In genomic region chr6:41785254-41785653, GRCh38 we compare ENCODE assay signal across 14 cellular contexts. TPM values are rescaled to one million over a fixed set of nuclear protein-coding genes. Genes with fewer than 3 reads are reported as not detected.
DNase-seq lines count a peak whose midpoint lies in the region; ATAC-seq lines count a peak whose summit lies in the region.
"Had no signal": no experiment of that assay in that cellular context is flagged by ENCODE, and none has a peak within 500 bp of the region (broad histone marks: within the 10 kb centered on the region; RNA-seq: fewer than 3 reads in every experiment).

No MANE protein-coding gene starts in this region.

- no peak for DNase-seq in activated naive CD4-positive, alpha-beta T cell treated with anti-CD3 and anti-CD28 coated beads, Interleukin-2, amount 10 ng/mL, durations not matched to agents 7 days and 5 days
- DNase-seq in activated naive CD4-positive, alpha-beta T cell treated with Interleukin-2 at 50 U/mL for 16 hours: no peak
- DNase-seq in T-helper 17 cell: no peak
- no peak for DNase-seq in immature natural killer cell
- no peak for DNase-seq in stimulated activated effector memory CD8-positive, alpha-beta T cell treated with anti-CD3 and anti-CD28 coated beads, Interleukin-12 subunit alpha, Interleukin-12 subunit beta, amount 100 ng/mL, for 72 hours (ENCODE audit: low spot score in 2 of 2)
- DNase-seq in NOMO-1 (lab: John Stamatoyannopoulos, UW; ENCODE audit: unreplicated experiment in 2 of 2): no peak
- DNase-seq in activated CD8-positive, alpha-beta memory T cell treated with anti-CD3 and anti-CD28 coated beads, Interleukin-2, amount 50 U/mL, for 48 hours: no peak
- DNase-seq: activated CD4-positive, CD25-positive, alpha-beta regulatory T cell treated with anti-CD3 and anti-CD28 coated beads, Interleukin-2, amount 50 U/mL, for 72 hours; gastrocnemius medialis; kidney glomerular epithelial cell; NCI-H774 had no signal

- H3K4me3 Mint-ChIP-seq in activated naive CD4-positive, alpha-beta T cell treated with anti-CD3 and anti-CD28 coated beads, Interleukin-2, amount 10 ng/mL, durations not matched to agents 7 days and 5 days: peak overlapping the region; percentile 96
- H3K4me3 Mint-ChIP-seq in T-helper 17 cell: peak overlapping the region; percentile 94
- H3K4me3 Mint-ChIP-seq in immature natural killer cell: peak overlapping the region in 4 of 5 donors; percentile 40 to 93 (median 71)
- peak overlapping the region; percentile 92 for H3K4me3 Mint-ChIP-seq in stimulated activated effector memory CD8-positive, alpha-beta T cell treated with anti-CD3 and anti-CD28 coated beads, Interleukin-12 subunit alpha, Interleukin-12 subunit beta, amount 100 ng/mL, for 72 hours

- peaks cover 14% of the 10 kb centered on the region for H3K36me3 Mint-ChIP-seq in activated naive CD4-positive, alpha-beta T cell treated with anti-CD3 and anti-CD28 coated beads, Interleukin-2, amount 10 ng/mL, durations not matched to agents 7 days and 5 days
- peaks cover 3% of the 10 kb centered on the region for H3K36me3 Mint-ChIP-seq in T-helper 17 cell (ENCODE audit: low read depth)
- H3K36me3 Mint-ChIP-seq in immature natural killer cell: peaks cover 0 to 6% (median 4%) of the 10 kb centered on the region in 3 donors
- H3K36me3 Mint-ChIP-seq in stimulated activated effector memory CD8-positive, alpha-beta T cell treated with anti-CD3 and anti-CD28 coated beads, Interleukin-12 subunit alpha, Interleukin-12 subunit beta, amount 100 ng/mL, for 72 hours: peaks cover 31% of the 10 kb centered on the region

- H3K9me3 ChIP-seq in T-helper 17 cell (ENCODE audit: control insufficient read depth, low read length, poor library complexity, severe bottlenecking): no peaks in the 10 kb centered on the region
- H3K9me3 ChIP-seq: gastrocnemius medialis, ovary had no signal

- peaks cover 60% of the 10 kb centered on the region for H3K27me3 Mint-ChIP-seq in activated naive CD4-positive, alpha-beta T cell treated with anti-CD3 and anti-CD28 coated beads, Interleukin-2, amount 10 ng/mL, durations not matched to agents 7 days and 5 days
- peaks cover 5% of the 10 kb centered on the region for H3K27me3 Mint-ChIP-seq in T-helper 17 cell
- peaks cover 5 to 16% (median 9%) of the 10 kb centered on the region in 3 donors for H3K27me3 Mint-ChIP-seq in immature natural killer cell (ENCODE audit: low read depth in 3 of 3)

- ATAC-seq in T-helper 17 cell (no peak), HG03280 (IDR thresholded peaks at IDR 0.05; ENCODE audit: unreplicated experiment) (no peak)
- no peak for ATAC-seq in stimulated activated effector memory CD8-positive, alpha-beta T cell treated with anti-CD3 and anti-CD28 coated beads, Interleukin-12 subunit alpha, Interleukin-12 subunit beta, amount 100 ng/mL, for 72 hours
- ATAC-seq: gastrocnemius medialis had no signal

- no peaks in the 10 kb centered on the region for H3K9me3 Mint-ChIP-seq in activated naive CD4-positive, alpha-beta T cell treated with anti-CD3 and anti-CD28 coated beads, Interleukin-2, amount 10 ng/mL, durations not matched to agents 7 days and 5 days
- H3K9me3 Mint-ChIP-seq in immature natural killer cell: no peaks in the 10 kb centered on the region
- H3K9me3 Mint-ChIP-seq in stimulated activated effector memory CD8-positive, alpha-beta T cell treated with anti-CD3 and anti-CD28 coated beads, Interleukin-12 subunit alpha, Interleukin-12 subunit beta, amount 100 ng/mL, for 72 hours: no peaks in the 10 kb centered on the region

- peaks cover 28% of the 10 kb centered on the region for H3K4me1 Mint-ChIP-seq in activated naive CD4-positive, alpha-beta T cell treated with anti-CD3 and anti-CD28 coated beads, Interleukin-2, amount 10 ng/mL, durations not matched to agents 7 days and 5 days
- peaks cover 14% of the 10 kb centered on the region for H3K4me1 Mint-ChIP-seq in T-helper 17 cell
- H3K4me1 Mint-ChIP-seq in immature natural killer cell: peaks cover 21% of the 10 kb centered on the region in 2 donors
- H3K4me1 Mint-ChIP-seq in stimulated activated effector memory CD8-positive, alpha-beta T cell treated with anti-CD3 and anti-CD28 coated beads, Interleukin-12 subunit alpha, Interleukin-12 subunit beta, amount 100 ng/mL, for 72 hours: peaks cover 21% of the 10 kb centered on the region

- H3K27ac Mint-ChIP-seq in activated naive CD4-positive, alpha-beta T cell treated with anti-CD3 and anti-CD28 coated beads, Interleukin-2, amount 10 ng/mL, durations not matched to agents 7 days and 5 days: no peak overlapping the region
- H3K27ac Mint-ChIP-seq in T-helper 17 cell (no peak overlapping the region), immature natural killer cell (peak overlapping the region in 1 of 6 donors; percentile 41)
- H3K27ac Mint-ChIP-seq in stimulated activated effector memory CD8-positive, alpha-beta T cell treated with anti-CD3 and anti-CD28 coated beads, Interleukin-12 subunit alpha, Interleukin-12 subunit beta, amount 100 ng/mL, for 72 hours: no peak overlapping the region

- CTCF ChIA-PET in activated naive CD4-positive, alpha-beta T cell treated with anti-CD3 and anti-CD28 coated beads, Interleukin-2, amount 10 ng/mL, durations not matched to agents 7 days and 5 days (lab: Charles Lee): interaction anchor here (1.1 to 6.7 kb wide), 7 partner anchors 9 to 433 kb away, joined by 4 to 97 read pairs (median 5); partner anchors contain the start of genes MRPS10 and TAF8

RNA-seq across cellular contexts. Expression of gene TOMM6, which starts 2.2 kb away (rescaled TPM):
- total RNA-seq in T-helper 17 cell: 100 to 1,000 TPM in 1 of 2 donors, 10 to 100 TPM in 1; 99.1 to 111 TPM
- 100 to 1,000 TPM; 291 to 367 (median 304) TPM for polyA plus RNA-seq in immature natural killer cell

RNA-seq across cellular contexts. Expression of gene PRICKLE4, which starts 4.7 kb away (rescaled TPM):
- total RNA-seq in T-helper 17 cell: not detected
- not detected for polyA plus RNA-seq in immature natural killer cell

RNA-seq across cellular contexts. Expression of gene FRS3, which starts 5.6 kb away (rescaled TPM):
- total RNA-seq in T-helper 17 cell: 1 to 10 TPM; 5.2 to 6.9 TPM
- polyA plus RNA-seq in immature natural killer cell: 1 to 10 TPM in 1 of 3 donors, under 1 TPM in 1, not detected in 1; 0.80 to 2.1 TPM

RNA-seq across cellular contexts. Expression of gene PGC, which starts 38.1 kb away (rescaled TPM):
- not detected for total RNA-seq in T-helper 17 cell
- polyA plus RNA-seq in immature natural killer cell: not detected
- total RNA-seq: dermis microvascular lymphatic vessel endothelial cell, gastrocnemius medialis had no signal

RNA-seq across cellular contexts. Expression of gene TFEB, which starts 49.8 kb away (rescaled TPM):
- 10 to 100 TPM; 17.6 to 18.9 TPM for total RNA-seq in T-helper 17 cell
- polyA plus RNA-seq in immature natural killer cell: 10 to 100 TPM; 18.9 to 62.3 (median 23.9) TPM
